In the genomic region with DNA sequence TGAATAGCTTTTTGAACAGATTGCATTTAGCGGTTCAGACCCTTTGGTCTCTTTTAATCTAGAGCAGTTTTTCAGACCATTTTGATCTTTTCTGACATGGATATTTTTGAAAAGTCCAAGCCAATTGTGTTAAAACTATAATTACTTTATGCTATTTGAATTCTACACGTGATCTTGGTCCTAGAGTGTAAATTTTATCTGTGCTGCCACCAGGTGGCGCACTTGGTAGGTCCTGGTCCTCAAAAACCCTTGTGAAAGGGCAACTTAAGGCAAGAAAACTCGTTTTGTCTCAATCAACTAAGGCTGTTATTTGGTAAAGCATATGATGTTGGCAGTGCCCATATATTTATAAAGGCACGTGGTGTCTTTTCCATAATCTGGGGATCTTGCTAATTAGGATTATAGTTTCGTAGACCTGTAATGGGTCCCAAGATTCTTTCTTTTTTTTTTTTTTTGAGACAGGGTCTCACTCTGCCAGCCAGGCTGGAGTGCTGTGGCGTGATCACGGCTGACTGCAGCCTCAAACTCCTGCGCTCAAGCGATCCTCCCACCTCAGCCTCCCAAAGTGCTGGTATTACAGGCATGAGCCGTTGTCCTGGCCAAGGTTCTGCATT, we compare ENCODE assay signal across 8 cellular contexts. TPM values are rescaled to one million over a fixed set of nuclear protein-coding genes. Genes with fewer than 3 reads are reported as not detected.
DNase-seq lines count a peak whose midpoint lies in the region; ATAC-seq, FAIRE-seq and TF ChIP-seq lines count a peak whose summit lies in the region.

No MANE protein-coding gene starts in this region.

- no peaks in the 10 kb centered on the region for H3K36me3 ChIP-seq in effector memory CD4-positive, alpha-beta T cell (ENCODE audit: control insufficient read depth, insufficient read depth, low read length)

- H3K4me1 ChIP-seq in effector memory CD4-positive, alpha-beta T cell (ENCODE audit: control insufficient read depth, insufficient read depth, low read length, poor library complexity, severe bottlenecking) = no peaks in the 10 kb centered on the region

- TF ChIP-seq CTCF in AG04450 (IDR thresholded peaks at IDR 0.05; ENCODE audit: low read depth, low read length) (peak; percentile 80), mesothelial cell of epicardium (IDR thresholded peaks at IDR 0.05; ENCODE audit: unreplicated experiment) (peak; percentile 92)

- H3K27ac ChIP-seq in AG04450 (ENCODE audit: low read depth, low read length) = no peak overlapping the region
- no peak overlapping the region for H3K27ac ChIP-seq in effector memory CD4-positive, alpha-beta T cell (ENCODE audit: insufficient read depth, low read length, poor library complexity, severe bottlenecking)

- peaks cover 7% of the 10 kb centered on the region for H3K4me1 Mint-ChIP-seq in mesothelial cell of epicardium

- H3K4me3 ChIP-seq in AG04450 (ENCODE audit: low read depth, low read length) = no peak overlapping the region
- no peak overlapping the region for H3K4me3 ChIP-seq in effector memory CD4-positive, alpha-beta T cell (ENCODE audit: insufficient read depth, low read depth, low read length, poor library complexity, severe bottlenecking)

- peak; percentile 44 for DNase-seq in AG04450 (ENCODE audit: low read depth, low spot score)
- no peak for DNase-seq in GM18507 (ENCODE audit: extremely low spot score, insufficient read length, low read depth)
- DNase-seq in NCI-H510A treated with DMSO at 0.1 percent for 48 hours (lab: John Stamatoyannopoulos, UW) = peak; percentile 50
- DNase-seq in activated CD4-positive, alpha-beta T cell treated with anti-CD3 and anti-CD28 coated beads, Interleukin-2, amount 50 U/mL, for 1 hour = peak; percentile 71
- peak; percentile 25 to 53 (median 34) for DNase-seq in effector memory CD4-positive, alpha-beta T cell
- DNase-seq in mesothelial cell of epicardium (ENCODE audit: low spot score in 2 of 2, unreplicated experiment in 2 of 2) = peak; percentile 39 to 60
- DNase-seq in stimulated activated CD8-positive, alpha-beta memory T cell treated with anti-CD3 and anti-CD28 coated beads, Interleukin-4, amount 100 ng/mL, for 1 hour (ENCODE audit: low read depth in 2 of 2, low spot score in 1 of 2) = peak; percentile 25 to 50

- peaks cover 17% of the 10 kb centered on the region for H3K27me3 ChIP-seq in AG04450 (ENCODE audit: control insufficient read depth, insufficient read depth, low read length)
- H3K27me3 ChIP-seq in effector memory CD4-positive, alpha-beta T cell (replicated peaks; ENCODE audit: control insufficient read depth, insufficient read depth, low read length, poor library complexity, severe bottlenecking) = no peaks in the 10 kb centered on the region

- no peak overlapping the region for H3K27ac Mint-ChIP-seq in mesothelial cell of epicardium

- POLR2A ChIA-PET in AG04450 (lab: Yijun Ruan, JAX) = no interaction called here

- FAIRE-seq in GM18507 (lab: Jason Lieb, UNC) = peak; percentile 88

- no peaks in the 10 kb centered on the region for H3K27me3 Mint-ChIP-seq in mesothelial cell of epicardium (ENCODE audit: low read depth)

- CTCF ChIA-PET in AG04450 (lab: Charles Lee) = interaction anchor here (0.7 to 5.5 kb wide), 9 partner anchors 11 to 171 kb away, joined by 3 to 97 read pairs (median 5); no protein-coding TSS in a partner anchor

- H3K4me3 Mint-ChIP-seq in mesothelial cell of epicardium = no peak overlapping the region

- H3K9me3 ChIP-seq in AG04450 (ENCODE audit: control insufficient read depth, insufficient read depth, low read length) = no peaks in the 10 kb centered on the region
- H3K9me3 ChIP-seq in effector memory CD4-positive, alpha-beta T cell (ENCODE audit: control insufficient read depth, low read length) = no peaks in the 10 kb centered on the region

- no peaks in the 10 kb centered on the region for H3K36me3 Mint-ChIP-seq in mesothelial cell of epicardium

- ATAC-seq in GM19324 (IDR thresholded peaks at IDR 0.05; ENCODE audit: low FRiP score, unreplicated experiment) = no peak

- no peaks in the 10 kb centered on the region for H3K9me3 Mint-ChIP-seq in mesothelial cell of epicardium

RNA-seq across cellular contexts. Expression of gene TEX2, which starts 43.9 kb away (rescaled TPM):
- 25.6 and 27.9 TPM in 2 replicates for polyA plus RNA-seq in AG04450 (2011; rRNA removed)
- 23.9 and 27.3 TPM in 2 replicates for polyA minus RNA-seq in AG04450 (2011; rRNA and poly(A)+ RNA removed)
- 27.1 to 29.7 TPM (median 27.3 TPM) in 3 replicates for total RNA-seq in mesothelial cell of epicardium
